17 cellular contexts compared by ENCODE assay signal in genomic region chr5:52334367-52334766, GRCh38.
"Had no signal": no experiment of that assay in that cellular context is flagged by ENCODE, and none has a peak within 500 bp of the region (broad histone marks: within the 10 kb centered on the region; RNA-seq: fewer than 3 reads in every experiment).

No MANE protein-coding gene starts in this region.

- H3K36me3 ChIP-seq: heart left ventricle, sigmoid colon, spleen, thyroid gland had no signal

- H3K27me3 ChIP-seq: heart left ventricle, sigmoid colon, spleen, thyroid gland had no signal

- H2AFZ ChIP-seq: parathyroid adenoma had no signal

- H3K9ac ChIP-seq: parathyroid adenoma had no signal

- ATAC-seq: activated CD4-positive, CD25-positive, alpha-beta regulatory T cell treated with anti-CD3 and anti-CD28 coated beads, Interleukin-2, amount 50 U/mL, for 24 hours; activated CD8-positive, alpha-beta T cell treated with anti-CD3 and anti-CD28 coated beads, Interleukin-2, amount 10 ng/mL, durations not matched to agents 7 days and 5 days; heart left ventricle; natural killer cell; stimulated activated naive B cell treated with anti-CD40 and anti-IgM and Interleukin-4, amounts not matched to agents 10 μg/mL and 1 μg/mL and 100 μg/mL, for 72 hours had no signal

- H3K9me3 ChIP-seq: thyroid gland had no signal

- H3K27ac ChIP-seq: coronary artery, heart left ventricle, parathyroid adenoma, sigmoid colon, spleen, thyroid gland had no signal

- H3K4me1 ChIP-seq: heart left ventricle, parathyroid adenoma, sigmoid colon, spleen, thyroid gland had no signal

- H3K4me3 ChIP-seq: coronary artery, heart left ventricle, sigmoid colon, spleen, thyroid gland had no signal

- DNase-seq: activated CD4-positive, alpha-beta T cell treated with anti-CD3 and anti-CD28 coated beads, Interleukin-2, amount 10 ng/mL, durations not matched to agents 7 days and 5 days; activated CD8-positive, alpha-beta T cell treated with anti-CD3 and anti-CD28 coated beads, Interleukin-2, amount 10 ng/mL, durations not matched to agents 7 days and 5 days; activated naive CD4-positive, alpha-beta T cell treated with anti-CD3 and anti-CD28 coated beads for 36 hours; activated T-cell treated with anti-CD3 and anti-CD28 coated beads, Interleukin-2, amount 50 U/mL, for 24 hours; erythroblast; foreskin melanocyte; heart left ventricle; immature natural killer cell; natural killer cell; sigmoid colon; spleen; stimulated activated CD4-positive, alpha-beta T cell treated with anti-CD3 and anti-CD28 coated beads, Interleukin-4, amount 100 ng/mL, for 4 hours; stimulated activated naive B cell treated with anti-CD40 and anti-IgM and Interleukin-4, amounts not matched to agents 10 μg/mL and 1 μg/mL and 100 μg/mL, for 72 hours; thyroid gland had no signal
